Comparison of ENCODE assay signal across 9 cellular contexts in the genomic region with DNA sequence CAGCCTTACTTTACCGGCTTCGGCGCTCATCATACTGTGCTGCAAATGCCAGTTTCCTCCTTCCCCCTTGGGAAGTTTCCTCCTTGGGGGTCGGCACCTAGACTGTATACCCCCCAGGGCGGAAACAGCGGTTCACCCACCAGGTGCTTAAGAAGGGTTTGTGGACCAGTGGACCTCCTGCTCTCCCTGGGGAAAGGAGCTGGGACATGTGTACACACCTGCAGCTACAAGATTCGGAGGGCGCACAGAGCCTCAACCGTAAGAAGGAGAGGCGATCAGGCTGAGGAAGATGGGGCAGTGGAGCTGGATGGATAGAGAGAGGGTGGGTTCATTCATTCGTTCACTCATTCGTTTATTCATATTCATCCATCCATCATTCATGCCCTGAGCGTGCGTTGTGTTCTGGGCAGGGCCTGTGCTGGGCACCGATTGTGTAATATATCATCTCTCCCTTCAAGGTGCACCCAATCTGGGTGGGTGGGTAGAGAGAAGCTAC. TPM values are rescaled to one million over a fixed set of nuclear protein-coding genes. Genes with fewer than 3 reads are reported as not detected.
DNase-seq lines count a peak whose midpoint lies in the region; ATAC-seq and TF ChIP-seq lines count a peak whose summit lies in the region.
"Had no signal": no experiment of that assay in that cellular context is flagged by ENCODE, and none has a peak within 500 bp of the region (broad histone marks: within the 10 kb centered on the region; RNA-seq: fewer than 3 reads in every experiment).

No MANE protein-coding gene starts in this region.

- 59 to 60% methylated on average over 15 of the region's 15 CpGs for WGBS in lower leg skin, 2 donors

- peak overlapping the region; percentile 96 for H3K4me3 Mint-ChIP-seq in activated CD8-positive, alpha-beta memory T cell treated with anti-CD3 and anti-CD28 coated beads, Interleukin-2, amount 10 ng/mL, durations not matched to agents 7 days and 5 days

- peak overlapping the region; percentile 51 for H3K4me3 ChIP-seq in lower leg skin (ENCODE audit: low read depth, poor library complexity, severe bottlenecking)
- peak overlapping the region; percentile 81 for H3K4me3 ChIP-seq in tibial artery

- CTCF ChIA-PET in activated CD8-positive, alpha-beta memory T cell treated with anti-CD3 and anti-CD28 coated beads, Interleukin-2, amount 10 ng/mL, durations not matched to agents 7 days and 5 days (lab: Charles Lee) = interaction anchor here (1.0 to 4.9 kb wide), 6 partner anchors 10 to 353 kb away, joined by 3 to 24 read pairs (median 4); a partner anchor contains a TSS

- peak overlapping the region; percentile 96 for H3K27ac Mint-ChIP-seq in activated CD8-positive, alpha-beta memory T cell treated with anti-CD3 and anti-CD28 coated beads, Interleukin-2, amount 10 ng/mL, durations not matched to agents 7 days and 5 days

- H3K9me3 Mint-ChIP-seq in activated CD8-positive, alpha-beta memory T cell treated with anti-CD3 and anti-CD28 coated beads, Interleukin-2, amount 10 ng/mL, durations not matched to agents 7 days and 5 days (ENCODE audit: low read depth) = no peaks in the 10 kb centered on the region

- H3K9me3 ChIP-seq in tibial artery = no peaks in the 10 kb centered on the region
- H3K9me3 ChIP-seq: mucosa of descending colon had no signal

- H3K4me1 Mint-ChIP-seq in activated CD8-positive, alpha-beta memory T cell treated with anti-CD3 and anti-CD28 coated beads, Interleukin-2, amount 10 ng/mL, durations not matched to agents 7 days and 5 days = peaks cover 66% of the 10 kb centered on the region

- intact Hi-C loops in lower leg skin (cut with DNase I; ENCODE audit: low total_unique reads) = loop anchor here (10.0 kb wide), 1 partner anchor 354 kb away; a partner anchor contains a TSS
- intact Hi-C loops in tibial artery (cut with DNase I; ENCODE audit: low total_unique reads) = loop anchor here (5.0 to 10.0 kb wide), 2 partner anchors 174 to 1308 kb away; a partner anchor contains a TSS

- H3K27me3 ChIP-seq in tibial artery = no peaks in the 10 kb centered on the region

- in situ Hi-C loops in GM13977 (cut with MboI; ENCODE audit: low pct_unique_long_range_greater_than_20kb, low sequenced_read_pairs, unreplicated experiment) = loop anchor here (25.0 kb wide), 2 partner anchors 357 to 607 kb away; a partner anchor contains a TSS

- no peak for TF ChIP-seq POLR2A in lower leg skin (IDR thresholded peaks at IDR 0.05)

- ATAC-seq in activated CD8-positive, alpha-beta memory T cell treated with anti-CD3 and anti-CD28 coated beads, Interleukin-2, amount 10 ng/mL, durations not matched to agents 7 days and 5 days = no peak
- no peak for ATAC-seq in GM21360 (IDR thresholded peaks at IDR 0.05; ENCODE audit: unreplicated experiment)

- H3K4me1 ChIP-seq in tibial artery = peaks cover 0 to 47% (median 32%) of the 10 kb centered on the region in 4 donors

- H3K27me3 Mint-ChIP-seq in activated CD8-positive, alpha-beta memory T cell treated with anti-CD3 and anti-CD28 coated beads, Interleukin-2, amount 10 ng/mL, durations not matched to agents 7 days and 5 days = no peaks in the 10 kb centered on the region

- TF ChIP-seq CTCF in lower leg skin (IDR thresholded peaks at IDR 0.05) (no peak), tibial artery (IDR thresholded peaks at IDR 0.05) (no peak), GM13977 (IDR thresholded peaks at IDR 0.05; ENCODE audit: extremely low read depth, insufficient read depth, missing control alignments) (no peak)

- no peaks in the 10 kb centered on the region for H3K36me3 Mint-ChIP-seq in activated CD8-positive, alpha-beta memory T cell treated with anti-CD3 and anti-CD28 coated beads, Interleukin-2, amount 10 ng/mL, durations not matched to agents 7 days and 5 days

- DNase-seq in activated CD8-positive, alpha-beta memory T cell treated with anti-CD3 and anti-CD28 coated beads, Interleukin-2, amount 10 ng/mL, durations not matched to agents 7 days and 5 days = no peak
- DNase-seq in activated CD8-positive, alpha-beta memory T cell treated with anti-CD3 and anti-CD28 coated beads, Interleukin-2, amount 50 U/mL, for 4 hours = no peak
- DNase-seq in lower leg skin (ENCODE audit: low spot score in 2 of 2) (no peak), tibial artery (no peak), glomerular visceral epithelial cell (ENCODE audit: extremely low spot score) (no peak), GM13977 (ENCODE audit: low spot score) (no peak)

- peaks cover 0 to 4% (median 0%) of the 10 kb centered on the region in 3 donors for H3K36me3 ChIP-seq in tibial artery

- H3K27ac ChIP-seq in angular gyrus (ENCODE audit: low read depth, low read length) (peak overlapping the region; percentile 98), tibial artery (peak overlapping the region; percentile 94 to 97)

RNA-seq across cellular contexts. Expression of a gene that starts 0.7 kb away (rescaled TPM):
- total RNA-seq in activated CD8-positive, alpha-beta memory T cell treated with anti-CD3 and anti-CD28 coated beads, Interleukin-2, amount 10 ng/mL, durations not matched to agents 7 days and 5 days = 10 to 100 TPM; 11.9 to 13.5 TPM
- 10 to 100 TPM; 10.7 to 15.2 (median 13.6) TPM for total RNA-seq in lower leg skin

RNA-seq across cellular contexts. Expression of a gene that starts 13.9 kb away (rescaled TPM):
- 1 to 10 TPM; 3.2 to 3.6 TPM for total RNA-seq in activated CD8-positive, alpha-beta memory T cell treated with anti-CD3 and anti-CD28 coated beads, Interleukin-2, amount 10 ng/mL, durations not matched to agents 7 days and 5 days
- total RNA-seq in lower leg skin = 10 to 100 TPM in 2 of 4 donors, 1 to 10 TPM in 2; 2.1 to 12.2 (median 7.8) TPM

RNA-seq across cellular contexts. Expression of a gene that starts 43.9 kb away (rescaled TPM):
- total RNA-seq in activated CD8-positive, alpha-beta memory T cell treated with anti-CD3 and anti-CD28 coated beads, Interleukin-2, amount 10 ng/mL, durations not matched to agents 7 days and 5 days = 10 to 100 TPM; 34.1 to 38.9 TPM
- total RNA-seq in lower leg skin = 10 to 100 TPM; 16.9 to 34.2 (median 27.3) TPM

RNA-seq across cellular contexts. Expression of a gene that starts 43.9 kb away (rescaled TPM):
- 10 to 100 TPM; 10.3 to 13.1 TPM for total RNA-seq in activated CD8-positive, alpha-beta memory T cell treated with anti-CD3 and anti-CD28 coated beads, Interleukin-2, amount 10 ng/mL, durations not matched to agents 7 days and 5 days
- 10 to 100 TPM; 10.8 to 37.8 (median 17.8) TPM for total RNA-seq in lower leg skin
